ENCODE assay signal across 38 cellular contexts in the genomic region with DNA sequence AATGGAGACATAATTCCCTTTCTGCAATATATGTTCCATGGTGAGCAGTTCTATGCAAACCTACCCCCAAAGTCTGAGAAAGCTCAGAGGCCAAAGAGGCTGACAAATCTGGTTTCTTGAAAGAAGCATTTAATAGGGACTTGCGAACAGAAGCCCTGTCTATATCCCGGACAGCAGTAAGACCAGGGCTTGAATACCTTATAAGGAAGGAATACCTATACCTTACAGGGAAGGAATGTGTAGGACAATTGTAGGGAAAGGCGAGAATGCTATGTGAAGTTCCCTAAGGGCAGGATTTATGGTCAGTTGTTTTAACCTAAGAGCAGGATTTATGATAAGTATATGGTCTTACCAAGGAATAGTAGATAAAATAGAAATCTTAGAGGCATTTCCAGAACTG. TPM values are rescaled to one million over a fixed set of nuclear protein-coding genes. Genes with fewer than 3 reads are reported as not detected.
"Had no signal": no experiment of that assay in that cellular context is flagged by ENCODE, and none has a peak within 500 bp of the region (broad histone marks: within the 10 kb centered on the region; RNA-seq: fewer than 3 reads in every experiment).

No MANE protein-coding gene starts in this region.

- ATAC-seq: activated CD8-positive, alpha-beta T cell treated with anti-CD3 and anti-CD28 coated beads for 36 hours; activated naive CD4-positive, alpha-beta T cell treated with anti-CD3 and anti-CD28 coated beads, Interleukin-2, amount 50 U/mL, for 72 hours; activated T-cell treated with anti-CD3 and anti-CD28 coated beads, Interleukin-2, amount 50 U/mL, for 4 hours; activated T-cell treated with anti-CD3 and anti-CD28 coated beads, Interleukin-2, amount 50 U/mL, for 72 hours; activated T-helper 17 cell treated with anti-CD3 and anti-CD28 coated beads, Interleukin-2, amount 50 U/mL, for 72 hours; body of pancreas had no signal

- H3K36me3 ChIP-seq: adrenal gland, brain microvascular endothelial cell, breast epithelium had no signal

- H3K27ac ChIP-seq: adrenal gland, body of pancreas, brain microvascular endothelial cell, breast epithelium, VCaP had no signal

- H3K9me3 ChIP-seq: adrenal gland, body of pancreas, breast epithelium had no signal

- H3K27ac Mint-ChIP-seq: activated B cell treated with CpG ODN at 0.5 μM for 24 hours; activated CD4-positive, alpha-beta memory T cell treated with anti-CD3 and anti-CD28 coated beads for 36 hours; activated CD4-positive, alpha-beta T cell treated with anti-CD3 and anti-CD28 coated beads, Interleukin-2, amount 10 ng/mL, durations not matched to agents 24 days and 14 days; activated CD8-positive, alpha-beta T cell treated with anti-CD3 and anti-CD28 coated beads for 36 hours; activated naive CD4-positive, alpha-beta T cell treated with anti-CD3 and anti-CD28 coated beads for 36 hours; activated naive CD4-positive, alpha-beta T cell treated with anti-CD3 and anti-CD28 coated beads, Interleukin-2, amount 50 U/mL, for 72 hours; activated naive CD8-positive, alpha-beta T cell treated with anti-CD3 and anti-CD28 coated beads for 36 hours; activated T-cell treated with anti-CD3 and anti-CD28 coated beads, Interleukin-2, amount 50 U/mL, for 72 hours; activated T-helper 1 cell treated with anti-CD3 and anti-CD28 coated beads, Interleukin-12 subunit alpha, Interleukin-12 subunit beta, Interleukin-2, Interleukin-4 antibody, amounts not matched to agents 30 ng/mL and 10 ng/mL and 1 ng/mL, durations not matched to agents 14 hours and 24 hours and 36 hours; activated T-helper 17 cell treated with anti-CD3 and anti-CD28 coated beads, Interleukin-2, amount 50 U/mL, for 72 hours; T-helper 1 cell treated with Interleukin-12 subunit alpha and Interleukin-12 subunit beta and Interleukin-4 antibody, amounts not matched to agents 30 μg/mL and 1 μg/mL, for 36 hours; T-helper 2 cell treated with Interferon-gamma antibody and Interleukin-4, amounts not matched to agents 5 μg/mL and 100 μg/mL, for 36 hours had no signal

- DNase-seq: activated B cell treated with CpG ODN at 0.5 μM for 24 hours; activated CD4-positive, alpha-beta memory T cell treated with anti-CD3 and anti-CD28 coated beads for 36 hours; activated CD4-positive, alpha-beta T cell treated with anti-CD3 and anti-CD28 coated beads for 4 hours; activated CD4-positive, alpha-beta T cell treated with anti-CD3 and anti-CD28 coated beads, Interleukin-2, amount 10 ng/mL, durations not matched to agents 24 days and 14 days; activated CD4-positive, alpha-beta T cell treated with anti-CD3 and anti-CD28 coated beads, Interleukin-2, amount 50 U/mL, for 1 hour; activated CD4-positive, alpha-beta T cell treated with anti-CD3 and anti-CD28 coated beads, Interleukin-2, amount 50 U/mL, for 4 hours; activated CD4-positive, CD25-positive, alpha-beta regulatory T cell treated with anti-CD3 and anti-CD28 coated beads, Interleukin-2, amount 50 U/mL, for 72 hours; activated CD8-positive, alpha-beta memory T cell treated with anti-CD3 and anti-CD28 coated beads, Interleukin-2, amount 50 U/mL, for 4 hours; activated CD8-positive, alpha-beta T cell treated with anti-CD3 and anti-CD28 coated beads for 36 hours; activated effector memory CD4-positive, alpha-beta T cell treated with anti-CD3 and anti-CD28 coated beads, Interleukin-2, amount 50 U/mL, for 16 hours; activated gamma-delta T cell treated with Interleukin-2 at 50 U/mL for 16 hours; activated naive CD4-positive, alpha-beta T cell; activated naive CD4-positive, alpha-beta T cell treated with anti-CD3 and anti-CD28 coated beads for 36 hours; activated naive CD4-positive, alpha-beta T cell treated with anti-CD3 and anti-CD28 coated beads, Interleukin-2, amount 50 U/mL, for 16 hours; activated naive CD8-positive, alpha-beta T cell treated with anti-CD3 and anti-CD28 coated beads for 36 hours; activated T-cell treated with anti-CD3 and anti-CD28 coated beads for 4 hours; activated T-cell treated with anti-CD3 and anti-CD28 coated beads, Interleukin-2, amount 50 U/mL, for 1 hour; activated T-cell treated with anti-CD3 and anti-CD28 coated beads, Interleukin-2, amount 50 U/mL, for 4 hours; activated T-cell treated with anti-CD3 and anti-CD28 coated beads, Interleukin-2, amount 50 U/mL, for 72 hours; adrenal gland; amniotic stem cell; aorta; body of pancreas; brain microvascular endothelial cell; caudate nucleus; cerebellar nuclear complex; T-helper 1 cell; T-helper 2 cell; T-helper 9 cell had no signal

- H3K4me1 ChIP-seq: breast epithelium had no signal

- H3K27me3 Mint-ChIP-seq: activated B cell treated with CpG ODN at 0.5 μM for 24 hours; activated CD4-positive, alpha-beta memory T cell treated with anti-CD3 and anti-CD28 coated beads for 36 hours; activated CD8-positive, alpha-beta T cell treated with anti-CD3 and anti-CD28 coated beads for 36 hours; activated naive CD8-positive, alpha-beta T cell treated with anti-CD3 and anti-CD28 coated beads for 36 hours; activated T-helper 17 cell treated with anti-CD3 and anti-CD28 coated beads, Interleukin-2, amount 50 U/mL, for 72 hours; central memory CD8-positive, alpha-beta T cell had no signal

- H3K36me3 Mint-ChIP-seq: activated CD4-positive, alpha-beta memory T cell treated with anti-CD3 and anti-CD28 coated beads for 36 hours; activated naive CD8-positive, alpha-beta T cell treated with anti-CD3 and anti-CD28 coated beads for 36 hours had no signal

- H3K27me3 ChIP-seq: adrenal gland, body of pancreas, brain microvascular endothelial cell, breast epithelium had no signal

- H3K4me3 Mint-ChIP-seq: activated B cell treated with CpG ODN at 0.5 μM for 24 hours; activated CD4-positive, alpha-beta memory T cell treated with anti-CD3 and anti-CD28 coated beads for 36 hours; activated CD4-positive, alpha-beta T cell treated with anti-CD3 and anti-CD28 coated beads, Interleukin-2, amount 10 ng/mL, durations not matched to agents 24 days and 14 days; activated CD8-positive, alpha-beta T cell treated with anti-CD3 and anti-CD28 coated beads for 36 hours; activated naive CD4-positive, alpha-beta T cell treated with anti-CD3 and anti-CD28 coated beads for 36 hours; activated naive CD8-positive, alpha-beta T cell treated with anti-CD3 and anti-CD28 coated beads for 36 hours; activated T-cell treated with anti-CD3 and anti-CD28 coated beads, Interleukin-2, amount 50 U/mL, for 4 hours; activated T-cell treated with anti-CD3 and anti-CD28 coated beads, Interleukin-2, amount 50 U/mL, for 72 hours; activated T-helper 1 cell treated with anti-CD3 and anti-CD28 coated beads, Interleukin-12 subunit alpha, Interleukin-12 subunit beta, Interleukin-2, Interleukin-4 antibody, amounts not matched to agents 30 ng/mL and 10 ng/mL and 1 ng/mL, durations not matched to agents 14 hours and 24 hours and 36 hours; activated T-helper 17 cell treated with anti-CD3 and anti-CD28 coated beads, Interleukin-2, amount 50 U/mL, for 72 hours; central memory CD8-positive, alpha-beta T cell; T-helper 1 cell treated with Interleukin-12 subunit alpha and Interleukin-12 subunit beta and Interleukin-4 antibody, amounts not matched to agents 30 μg/mL and 1 μg/mL, for 36 hours; T-helper 2 cell treated with Interferon-gamma antibody and Interleukin-4, amounts not matched to agents 5 μg/mL and 100 μg/mL, for 36 hours had no signal

- H3K4me3 ChIP-seq: adrenal gland, body of pancreas, breast epithelium had no signal

- H3K9me3 Mint-ChIP-seq: activated CD4-positive, alpha-beta memory T cell treated with anti-CD3 and anti-CD28 coated beads for 36 hours; activated CD4-positive, alpha-beta T cell treated with anti-CD3 and anti-CD28 coated beads, Interleukin-2, amount 10 ng/mL, durations not matched to agents 24 days and 14 days; activated CD8-positive, alpha-beta T cell treated with anti-CD3 and anti-CD28 coated beads for 36 hours; activated naive CD4-positive, alpha-beta T cell treated with anti-CD3 and anti-CD28 coated beads for 36 hours; activated naive CD4-positive, alpha-beta T cell treated with anti-CD3 and anti-CD28 coated beads, Interleukin-2, amount 50 U/mL, for 72 hours; activated naive CD8-positive, alpha-beta T cell treated with anti-CD3 and anti-CD28 coated beads for 36 hours; activated T-cell treated with anti-CD3 and anti-CD28 coated beads, Interleukin-2, amount 50 U/mL, for 4 hours; activated T-cell treated with anti-CD3 and anti-CD28 coated beads, Interleukin-2, amount 50 U/mL, for 72 hours; activated T-helper 1 cell treated with anti-CD3 and anti-CD28 coated beads, Interleukin-12 subunit alpha, Interleukin-12 subunit beta, Interleukin-2, Interleukin-4 antibody, amounts not matched to agents 30 ng/mL and 10 ng/mL and 1 ng/mL, durations not matched to agents 14 hours and 24 hours and 36 hours; activated T-helper 17 cell treated with anti-CD3 and anti-CD28 coated beads, Interleukin-2, amount 50 U/mL, for 72 hours; central memory CD8-positive, alpha-beta T cell; T-helper 1 cell treated with Interleukin-12 subunit alpha and Interleukin-12 subunit beta and Interleukin-4 antibody, amounts not matched to agents 30 μg/mL and 1 μg/mL, for 36 hours had no signal

RNA-seq across cellular contexts. Expression of gene PM20D1, which starts 31.9 kb away (rescaled TPM):
- total RNA-seq: astrocyte had no signal
